31 cellular contexts compared by ENCODE assay signal in genomic region chr9:111003182-111003581, GRCh38. TPM values are rescaled to one million over a fixed set of nuclear protein-coding genes. Genes with fewer than 3 reads are reported as not detected.
"Had no signal": no experiment of that assay in that cellular context is flagged by ENCODE, and none has a peak within 500 bp of the region (broad histone marks: within the 10 kb centered on the region; RNA-seq: fewer than 3 reads in every experiment).

No MANE protein-coding gene starts in this region.

- H3K27me3 ChIP-seq: colonic mucosa, esophagus squamous epithelium, heart right ventricle, left lung, right atrium auricular region, stomach, tibial nerve, upper lobe of left lung had no signal

- H3K4me2 ChIP-seq: smooth muscle cell had no signal

- H3K4me1 ChIP-seq: colonic mucosa, prostate gland, right atrium auricular region, upper lobe of left lung had no signal

- H3K4me1 Mint-ChIP-seq: stimulated activated effector memory CD8-positive, alpha-beta T cell treated with anti-CD3 and anti-CD28 coated beads, Interleukin-12 subunit alpha, Interleukin-12 subunit beta, amount 100 ng/mL, for 72 hours had no signal

- DNase-seq: colonic mucosa; effector memory CD4-positive, alpha-beta T cell; erythroblast; esophagus squamous epithelium; foreskin melanocyte; glutamatergic neuron; heart right ventricle; hypothalamus; kidney; left cardiac atrium; left lung; mesenchymal stem cell; naive thymus-derived CD4-positive, alpha-beta T cell; nucleus accumbens; stimulated activated CD4-positive, alpha-beta T cell treated with anti-CD3 and anti-CD28 coated beads, Interleukin-12 subunit alpha, Interleukin-12 subunit beta, amount 100 ng/mL, for 4 hours; stimulated activated CD4-positive, alpha-beta T cell treated with anti-CD3 and anti-CD28 coated beads, Interleukin-1b, Interleukin-23, amount 100 ng/mL, for 48 hours; stimulated activated CD4-positive, alpha-beta T cell treated with anti-CD3 and anti-CD28 coated beads, Interleukin-4, amount 100 ng/mL, for 1 hour; stimulated activated naive CD4-positive, alpha-beta T cell treated with Interleukin-2 at 50 U/mL for 16 hours; stomach; upper lobe of left lung had no signal

- H3K9me3 Mint-ChIP-seq: dendritic cell treated with granulocyte-macrophage colony-stimulating factor and Interleukin-4, amounts not matched to agents 40 ng/mL and 50 ng/mL, for 4 days; nephron had no signal

- H3K27ac ChIP-seq: colonic mucosa, esophagus squamous epithelium, heart right ventricle, left lung, prostate gland, right atrium auricular region, stomach, thoracic aorta, upper lobe of left lung had no signal

- H3K27ac Mint-ChIP-seq: dendritic cell treated with granulocyte-macrophage colony-stimulating factor and Interleukin-4, amounts not matched to agents 40 ng/mL and 50 ng/mL, for 4 days; mesothelial cell of epicardium; naive thymus-derived CD4-positive, alpha-beta T cell; nephron; stimulated activated effector memory CD8-positive, alpha-beta T cell treated with anti-CD3 and anti-CD28 coated beads, Interleukin-12 subunit alpha, Interleukin-12 subunit beta, amount 100 ng/mL, for 72 hours had no signal

- H3K4me3 ChIP-seq: colonic mucosa, esophagus squamous epithelium, heart right ventricle, left lung, prostate gland, right atrium auricular region, smooth muscle cell, stomach, thoracic aorta, tibial nerve, upper lobe of left lung had no signal

- H3K36me3 Mint-ChIP-seq: naive thymus-derived CD4-positive, alpha-beta T cell; stimulated activated effector memory CD8-positive, alpha-beta T cell treated with anti-CD3 and anti-CD28 coated beads, Interleukin-12 subunit alpha, Interleukin-12 subunit beta, amount 100 ng/mL, for 72 hours had no signal

- ATAC-seq: heart right ventricle; left cardiac atrium; left lung; naive thymus-derived CD4-positive, alpha-beta T cell; sciatic nerve; stimulated activated effector memory CD8-positive, alpha-beta T cell treated with anti-CD3 and anti-CD28 coated beads, Interleukin-12 subunit alpha, Interleukin-12 subunit beta, amount 100 ng/mL, for 72 hours had no signal

- H3K9me3 ChIP-seq: colonic mucosa, esophagus squamous epithelium, heart right ventricle, left lung, prostate gland, right atrium auricular region, stomach, thoracic aorta, tibial nerve, upper lobe of left lung had no signal

- H3K4me3 Mint-ChIP-seq: dendritic cell treated with granulocyte-macrophage colony-stimulating factor and Interleukin-4, amounts not matched to agents 40 ng/mL and 50 ng/mL, for 4 days; mesothelial cell of epicardium; naive thymus-derived CD4-positive, alpha-beta T cell; nephron; stimulated activated effector memory CD8-positive, alpha-beta T cell treated with anti-CD3 and anti-CD28 coated beads, Interleukin-12 subunit alpha, Interleukin-12 subunit beta, amount 100 ng/mL, for 72 hours had no signal

- H3K36me3 ChIP-seq: colonic mucosa, esophagus squamous epithelium, heart right ventricle, left lung, prostate gland, right atrium auricular region, stomach, thoracic aorta, tibial nerve, upper lobe of left lung had no signal

RNA-seq across cellular contexts. Expression of gene LPAR1, which starts 35.1 kb away (rescaled TPM):
- total RNA-seq: lung microvascular endothelial cell had no signal
- polyA plus RNA-seq: naive thymus-derived CD4-positive, alpha-beta T cell had no signal
